15 cellular contexts compared by ENCODE assay signal in genomic region chr5:142003266-142003800, GRCh38. TPM values are rescaled to one million over a fixed set of nuclear protein-coding genes. Genes with fewer than 3 reads are reported as not detected.
"Had no signal": no experiment of that assay in that cellular context is flagged by ENCODE, and none has a peak within 500 bp of the region (broad histone marks: within the 10 kb centered on the region; RNA-seq: fewer than 3 reads in every experiment).

No MANE protein-coding gene starts in this region.

- H3K9me3 ChIP-seq: esophagus muscularis mucosa, neutrophil, SJSA1, tibial nerve had no signal

- ATAC-seq: left lobe of liver; stimulated activated memory B cell treated with anti-CD40 and anti-IgM and Interleukin-4, amounts not matched to agents 10 μg/mL and 1 μg/mL and 100 μg/mL, for 72 hours had no signal

- H3K27me3 Mint-ChIP-seq: activated CD4-positive, alpha-beta memory T cell treated with anti-CD3 and anti-CD28 coated beads, Interleukin-2, amount 10 ng/mL, durations not matched to agents 7 days and 5 days; stimulated activated memory B cell treated with anti-CD40 and anti-IgM and Interleukin-4, amounts not matched to agents 10 μg/mL and 1 μg/mL and 100 μg/mL, for 72 hours had no signal

- H3K4me3 ChIP-seq: cardiac muscle cell, dorsolateral prefrontal cortex, esophagus muscularis mucosa, SJSA1, tibial nerve had no signal

- DNase-seq: activated CD4-positive, alpha-beta memory T cell treated with anti-CD3 and anti-CD28 coated beads, Interleukin-2, amount 10 ng/mL, durations not matched to agents 7 days and 5 days; activated CD8-positive, alpha-beta memory T cell treated with anti-CD3 and anti-CD28 coated beads, Interleukin-2, amount 50 U/mL, for 48 hours; dorsolateral prefrontal cortex; posterior cingulate gyrus; stimulated activated CD4-positive, alpha-beta T cell treated with anti-CD3 and anti-CD28 coated beads, Interleukin-2, amount 100 ng/mL, for 48 hours; SW 1271 had no signal

- H3K27me3 ChIP-seq: cardiac muscle cell, dorsolateral prefrontal cortex, esophagus muscularis mucosa, neutrophil, SJSA1, tibial nerve had no signal

- H3K4me3 Mint-ChIP-seq: activated CD4-positive, alpha-beta memory T cell treated with anti-CD3 and anti-CD28 coated beads, Interleukin-2, amount 10 ng/mL, durations not matched to agents 7 days and 5 days; stimulated activated memory B cell treated with anti-CD40 and anti-IgM and Interleukin-4, amounts not matched to agents 10 μg/mL and 1 μg/mL and 100 μg/mL, for 72 hours had no signal

- FAIRE-seq: astrocyte, keratinocyte had no signal

- H3K27ac Mint-ChIP-seq: activated CD4-positive, alpha-beta memory T cell treated with anti-CD3 and anti-CD28 coated beads, Interleukin-2, amount 10 ng/mL, durations not matched to agents 7 days and 5 days; stimulated activated memory B cell treated with anti-CD40 and anti-IgM and Interleukin-4, amounts not matched to agents 10 μg/mL and 1 μg/mL and 100 μg/mL, for 72 hours had no signal

- H3K9me3 Mint-ChIP-seq: stimulated activated memory B cell treated with anti-CD40 and anti-IgM and Interleukin-4, amounts not matched to agents 10 μg/mL and 1 μg/mL and 100 μg/mL, for 72 hours had no signal

- H3K27ac ChIP-seq: cardiac muscle cell, esophagus muscularis mucosa, neutrophil, SJSA1, tibial nerve had no signal

- H3K4me1 ChIP-seq: esophagus muscularis mucosa, SJSA1 had no signal

RNA-seq across cellular contexts. Expression of gene PCDH12, which starts 45.3 kb away (rescaled TPM):
- total RNA-seq: SJSA1 had no signal
